In genomic region chr15:43214169-43214568, GRCh38 we compare ENCODE assay signal across 2 cellular contexts.
TF ChIP-seq lines count a peak whose summit lies in the region.

No MANE protein-coding gene starts in this region.

TF ChIP-seq in GM23338, 12 proteins besides CTCF, POLR2A, EP300 and RAD21:
- TF ChIP-seq STAT1 (IDR thresholded peaks at IDR 0.05; ENCODE audit: unreplicated experiment), result no peak
- TF ChIP-seq POLR2AphosphoS5 (IDR thresholded peaks at IDR 0.05; ENCODE audit: low read depth), result no peak
- no peak for TF ChIP-seq ETS1 (IDR thresholded peaks at IDR 0.05)
- TF ChIP-seq ZNF114 (CRISPR knock-in tag; IDR thresholded peaks at IDR 0.05), result no peak
- TF ChIP-seq ZNF331 (CRISPR knock-in tag; IDR thresholded peaks at IDR 0.05; ENCODE audit: low read depth), result no peak
- TF ChIP-seq REST (IDR thresholded peaks at IDR 0.05; ENCODE audit: unreplicated experiment), result no peak
- TF ChIP-seq EZH2 (IDR thresholded peaks at IDR 0.05; ENCODE audit: low read depth, unreplicated experiment), result no peak
- TF ChIP-seq JUNB (IDR thresholded peaks at IDR 0.05; ENCODE audit: unreplicated experiment), result no peak

TF ChIP-seq in H1, 55 proteins besides CTCF, POLR2A, EP300 and RAD21:
- no peak for TF ChIP-seq ASH2L (IDR thresholded peaks at IDR 0.05; ENCODE audit: low read length)
- no peak for TF ChIP-seq TAF7 (optimal IDR thresholded peaks at IDR 0.05; ENCODE audit: borderline replicate concordance, low read depth, low read length)
- 0 out of 2 replicates have a peak, but pooled peaks have one; percentile 9 for TF ChIP-seq USF2 (IDR thresholded peaks at IDR 0.05; ENCODE audit: low read length)
- TF ChIP-seq SIN3A (conservative IDR thresholded peaks at IDR 0.05 in 1 of 2, IDR thresholded peaks at IDR 0.05 in 1 of 2; ENCODE audit: low read depth in 1 of 2, low read length in 2 of 2), result no peak
